In the genomic region with DNA sequence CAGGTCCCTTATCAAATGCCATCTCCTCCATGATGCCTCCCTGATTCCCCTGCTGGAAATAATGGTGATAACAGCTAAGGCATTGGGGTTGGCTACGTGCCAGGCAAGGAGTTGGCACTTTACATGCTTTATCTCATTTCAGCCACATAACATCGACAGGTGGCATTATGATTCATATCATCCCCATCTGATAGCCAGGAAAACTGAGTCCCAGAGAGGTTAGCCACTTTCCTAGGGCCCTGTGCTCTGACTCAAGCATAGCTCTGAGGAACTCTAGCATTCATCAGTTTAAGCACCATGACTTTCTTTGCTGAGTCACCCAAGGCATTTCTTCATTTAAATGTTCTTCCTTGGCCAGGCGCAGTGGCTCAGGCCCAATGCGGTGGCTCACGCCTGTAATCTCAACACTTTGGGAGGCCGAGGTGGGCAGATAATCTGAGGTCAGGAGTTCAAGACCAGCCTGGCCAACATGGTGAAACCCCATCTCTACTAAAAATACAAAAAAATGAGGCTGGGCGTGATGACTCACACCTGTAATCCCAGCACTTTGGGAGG, we compare ENCODE assay signal across 17 cellular contexts. TPM values are rescaled to one million over a fixed set of nuclear protein-coding genes. Genes with fewer than 3 reads are reported as not detected.
A peak's percentile ranks its signal among the peaks of the same experiment; 100 is the strongest.
DNase-seq lines count a peak whose midpoint lies in the region; ATAC-seq, FAIRE-seq and TF ChIP-seq lines count a peak whose summit lies in the region.
"Had no signal": no experiment of that assay in that cellular context is flagged by ENCODE, and none has a peak within 500 bp of the region (broad histone marks: within the 10 kb centered on the region; RNA-seq: fewer than 3 reads in every experiment).

No MANE protein-coding gene starts in this region.

- no peak for FAIRE-seq in bronchial epithelial cell (lab: Jason Lieb, UNC)
- FAIRE-seq: D721Med, GM12891 had no signal

- H3K4me3 Mint-ChIP-seq in naive thymus-derived CD4-positive, alpha-beta T cell, result no peak overlapping the region
- H3K4me3 Mint-ChIP-seq: natural killer cell had no signal

- intact Hi-C loops in naive thymus-derived CD4-positive, alpha-beta T cell (cut with micrococcal nuclease), result no loop called here
- intact Hi-C loops in left ventricle myocardium inferior (cut with micrococcal nuclease), result no loop called here

- peaks cover 0 to 2% (median 0%) of the 10 kb centered on the region in 7 donors for H3K4me1 Mint-ChIP-seq in naive thymus-derived CD4-positive, alpha-beta T cell
- H3K4me1 Mint-ChIP-seq: natural killer cell had no signal

- no peak overlapping the region for H3K27ac ChIP-seq in naive thymus-derived CD4-positive, alpha-beta T cell (ENCODE audit: low read depth, low read length)
- no peak overlapping the region for H3K27ac ChIP-seq in left ventricle myocardium inferior (replicated peaks)
- H3K27ac ChIP-seq: 22Rv1, tibial nerve had no signal

- POLR2A ChIA-PET in naive thymus-derived CD4-positive, alpha-beta T cell (lab: Charles Lee), result no interaction called here

- ATAC-seq in naive thymus-derived CD4-positive, alpha-beta T cell, result peak; percentile 70
- no peak for ATAC-seq in HG03045 (IDR thresholded peaks at IDR 0.05; ENCODE audit: unreplicated experiment)

- DNase-seq in DMS 273 (lab: John Stamatoyannopoulos, UW; ENCODE audit: unreplicated experiment), result peak; percentile 83
- no peak for DNase-seq in DMS 273 treated with DMSO at 0.1 percent for 48 hours (lab: John Stamatoyannopoulos, UW)
- DNase-seq in NAMALWA (ENCODE audit: low spot score), result peak; percentile 48
- DNase-seq in bronchial epithelial cell (ENCODE audit: low read depth), result peak; percentile 66
- no peak for DNase-seq in naive thymus-derived CD4-positive, alpha-beta T cell
- DNase-seq in left ventricle myocardium inferior, result no peak
- DNase-seq in SKM-1 treated with dmso at 0.1 percent for 144 hours (lab: John Stamatoyannopoulos, UW; ENCODE audit: unreplicated experiment), result no peak
- DNase-seq: activated effector memory CD4-positive, alpha-beta T cell treated with anti-CD3 and anti-CD28 coated beads, Interleukin-2, amount 50 U/mL, for 16 hours; islet precursor cell; Kasumi-1; natural killer cell; SW 1271 had no signal

- H3K27me3 Mint-ChIP-seq in naive thymus-derived CD4-positive, alpha-beta T cell, result peaks cover 9 to 25% (median 19%) of the 10 kb centered on the region in 5 donors

- H3K27me3 ChIP-seq in bronchial epithelial cell (ENCODE audit: control insufficient read depth, insufficient read depth, low read length) (no peaks in the 10 kb centered on the region), left ventricle myocardium inferior (ENCODE audit: low read depth) (peaks cover 90% of the 10 kb centered on the region)
- H3K27me3 ChIP-seq in naive thymus-derived CD4-positive, alpha-beta T cell (ENCODE audit: control insufficient read depth in 2 of 2, insufficient read depth in 2 of 2, low read length in 2 of 2), result no peaks in the 10 kb centered on the region

- H3K4me1 ChIP-seq in naive thymus-derived CD4-positive, alpha-beta T cell (ENCODE audit: control insufficient read depth in 2 of 2, insufficient read depth in 2 of 2, low read length in 2 of 2), result no peaks in the 10 kb centered on the region
- H3K4me1 ChIP-seq in left ventricle myocardium inferior, result no peaks in the 10 kb centered on the region
- H3K4me1 ChIP-seq: tibial nerve had no signal

- no peak overlapping the region for H3K27ac Mint-ChIP-seq in naive thymus-derived CD4-positive, alpha-beta T cell

- CTCF ChIA-PET in naive thymus-derived CD4-positive, alpha-beta T cell (lab: Charles Lee), result no interaction called here

- H3K36me3 ChIP-seq in bronchial epithelial cell (ENCODE audit: control insufficient read depth, insufficient read depth, low read length) (no peaks in the 10 kb centered on the region), left ventricle myocardium inferior (no peaks in the 10 kb centered on the region)
- H3K36me3 ChIP-seq in naive thymus-derived CD4-positive, alpha-beta T cell (ENCODE audit: control insufficient read depth in 2 of 3, insufficient read depth in 3 of 3, low read length in 3 of 3), result no peaks in the 10 kb centered on the region
- H3K36me3 ChIP-seq: tibial nerve had no signal

- H3K9me3 ChIP-seq in naive thymus-derived CD4-positive, alpha-beta T cell (ENCODE audit: control insufficient read depth in 2 of 3, low read length in 3 of 3), result no peaks in the 10 kb centered on the region
- no peaks in the 10 kb centered on the region for H3K9me3 ChIP-seq in left ventricle myocardium inferior (replicated peaks)
- H3K9me3 ChIP-seq: tibial nerve had no signal

- H3K4me3 ChIP-seq in bronchial epithelial cell (ENCODE audit: low read depth, low read length), result no peak overlapping the region
- H3K4me3 ChIP-seq in naive thymus-derived CD4-positive, alpha-beta T cell (ENCODE audit: low read length), result no peak overlapping the region
- H3K4me3 ChIP-seq in left ventricle myocardium inferior, result no peak overlapping the region
- H3K4me3 ChIP-seq: tibial nerve had no signal

- H3K9me3 Mint-ChIP-seq in naive thymus-derived CD4-positive, alpha-beta T cell, result no peaks in the 10 kb centered on the region
- H3K9me3 Mint-ChIP-seq: natural killer cell had no signal

- no peak for TF ChIP-seq CTCF in bronchial epithelial cell (IDR thresholded peaks at IDR 0.05; ENCODE audit: insufficient read depth, low read length, severe bottlenecking)
- TF ChIP-seq CTCF in left ventricle myocardium inferior (IDR thresholded peaks at IDR 0.05; ENCODE audit: borderline replicate concordance), result no peak

- H3K36me3 Mint-ChIP-seq in naive thymus-derived CD4-positive, alpha-beta T cell, result no peaks in the 10 kb centered on the region
- H3K36me3 Mint-ChIP-seq: natural killer cell had no signal

RNA-seq across cellular contexts. Expression of a gene that starts 6.6 kb away (rescaled TPM):
- under 0.01 TPM in 2 replicates for total RNA-seq in bronchial epithelial cell
- total RNA-seq in naive thymus-derived CD4-positive, alpha-beta T cell, result under 1 TPM in 1 of 5 experiments, not detected in 4; 0.10 TPM
- not detected for polyA plus RNA-seq in naive thymus-derived CD4-positive, alpha-beta T cell
- 0.14 TPM for total RNA-seq in left ventricle myocardium inferior
- total RNA-seq: natural killer cell had no signal

Comparison
In these comparisons a context has a peak if more than half of its experiments do, and no peak if none do; other contexts are left out.
1. DNase-seq: peak in DMS 273 (single experiment), NAMALWA (single experiment) and bronchial epithelial cell (single experiment); none in DMS 273 treated with DMSO at 0.1 percent for 48 hours (single experiment), naive thymus-derived CD4-positive, alpha-beta T cell (0 of 9), left ventricle myocardium inferior (single experiment) and SKM-1 treated with dmso at 0.1 percent for 144 hours (single experiment).